Comparison of ENCODE assay signal across 8 cellular contexts in genomic region chr7:13057462-13058200, GRCh38.
A peak's percentile ranks its signal among the peaks of the same experiment; 100 is the strongest.
DNase-seq lines count a peak whose midpoint lies in the region; ATAC-seq lines count a peak whose summit lies in the region.

No MANE protein-coding gene starts in this region.

- ATAC-seq in GM18502 (IDR thresholded peaks at IDR 0.05; ENCODE audit: poor library complexity, unreplicated experiment) (peak; percentile 96), GM21529 (IDR thresholded peaks at IDR 0.05; ENCODE audit: unreplicated experiment) (peak; percentile 96)

- H3K9me3 Mint-ChIP-seq in IgD-negative memory B cell: peaks cover 2 to 5% (median 2%) of the 10 kb centered on the region in 3 donors
- peaks cover 0 to 6% (median 0%) of the 10 kb centered on the region in 6 donors for H3K9me3 Mint-ChIP-seq in immature natural killer cell

- H3K36me3 ChIP-seq in mesendoderm (ENCODE audit: control insufficient read depth, insufficient read depth, low read length): no peaks in the 10 kb centered on the region

- no peak overlapping the region for H4K8ac ChIP-seq in mesendoderm (ENCODE audit: low read depth, low read length)

- H3K4me1 ChIP-seq in mesendoderm (ENCODE audit: control insufficient read depth, low read depth, low read length): no peaks in the 10 kb centered on the region

- no peaks in the 10 kb centered on the region for H3K27me3 ChIP-seq in mesendoderm (ENCODE audit: insufficient read depth, low read length, poor library complexity)

- no peaks in the 10 kb centered on the region for H3K79me1 ChIP-seq in mesendoderm (ENCODE audit: low read length)

- H3K18ac ChIP-seq in mesendoderm (ENCODE audit: low read length): no peak overlapping the region

- H3K4me3 ChIP-seq in mesendoderm (ENCODE audit: low read length): no peak overlapping the region

- DNase-seq in immature natural killer cell: no peak
- no peak for DNase-seq in NCI-H146 treated with DMSO at 0.1 percent for 48 hours (lab: John Stamatoyannopoulos, UW; ENCODE audit: unreplicated experiment)
- DNase-seq in activated gamma-delta T cell treated with Interleukin-2 at 50 U/mL for 16 hours: no peak
- no peak for DNase-seq in SKM-1 (lab: John Stamatoyannopoulos, UW; ENCODE audit: unreplicated experiment)
- no peak for DNase-seq in mesendoderm

- H3K79me2 ChIP-seq in mesendoderm (ENCODE audit: control insufficient read depth, insufficient read depth, low read length): no peaks in the 10 kb centered on the region

- no peak overlapping the region for H2BK15ac ChIP-seq in mesendoderm (replicated peaks; ENCODE audit: low read depth)

- no peak overlapping the region for H2AK5ac ChIP-seq in mesendoderm (ENCODE audit: low read length)

- no peak overlapping the region for H3K23ac ChIP-seq in mesendoderm (ENCODE audit: low read length)

- no peak overlapping the region for H2BK5ac ChIP-seq in mesendoderm (ENCODE audit: low read length)

- H3K36me3 Mint-ChIP-seq in IgD-negative memory B cell: peaks cover 2% of the 10 kb centered on the region
- peaks cover 0 to 4% (median 0%) of the 10 kb centered on the region in 3 donors for H3K36me3 Mint-ChIP-seq in immature natural killer cell

- WGBS in mesendoderm (ENCODE audit: extremely low coverage, insufficient coverage, low lambda C conversion rate): no CpG with 5 or more reads among the region's 6 CpGs

- no peak overlapping the region for H4K5ac ChIP-seq in mesendoderm (ENCODE audit: low read length)

- H3K27ac Mint-ChIP-seq in IgD-negative memory B cell (peak overlapping the region; percentile 37 to 97 (median 84)), immature natural killer cell (peak overlapping the region in 4 of 6 donors; percentile 20 to 66 (median 53))

- H3K27me3 Mint-ChIP-seq in IgD-negative memory B cell: no peaks in the 10 kb centered on the region
- no peaks in the 10 kb centered on the region for H3K27me3 Mint-ChIP-seq in immature natural killer cell (ENCODE audit: low read depth in 3 of 3)

- no peak overlapping the region for H2BK120ac ChIP-seq in mesendoderm (ENCODE audit: low read depth, low read length)

- H3K9ac ChIP-seq in mesendoderm (ENCODE audit: low read length): no peak overlapping the region

- H3K4me2 ChIP-seq in mesendoderm (ENCODE audit: low read length): no peak overlapping the region

- H3K4me3 Mint-ChIP-seq in IgD-negative memory B cell (peak overlapping the region; percentile 74 to 98 (median 88)), immature natural killer cell (peak overlapping the region; percentile 36 to 72 (median 59))

- no peak overlapping the region for H3K4ac ChIP-seq in mesendoderm (ENCODE audit: low read depth, low read length)

- no peak overlapping the region for H3K27ac ChIP-seq in mesendoderm (ENCODE audit: low read depth, low read length)

- no peak overlapping the region for H3K56ac ChIP-seq in mesendoderm (ENCODE audit: low read length)

- peaks cover 26 to 36% (median 31%) of the 10 kb centered on the region in 3 donors for H3K4me1 Mint-ChIP-seq in IgD-negative memory B cell
- peaks cover 10 to 18% of the 10 kb centered on the region in 2 donors for H3K4me1 Mint-ChIP-seq in immature natural killer cell
